ENCODE assay signal across 9 cellular contexts in the genomic region with DNA sequence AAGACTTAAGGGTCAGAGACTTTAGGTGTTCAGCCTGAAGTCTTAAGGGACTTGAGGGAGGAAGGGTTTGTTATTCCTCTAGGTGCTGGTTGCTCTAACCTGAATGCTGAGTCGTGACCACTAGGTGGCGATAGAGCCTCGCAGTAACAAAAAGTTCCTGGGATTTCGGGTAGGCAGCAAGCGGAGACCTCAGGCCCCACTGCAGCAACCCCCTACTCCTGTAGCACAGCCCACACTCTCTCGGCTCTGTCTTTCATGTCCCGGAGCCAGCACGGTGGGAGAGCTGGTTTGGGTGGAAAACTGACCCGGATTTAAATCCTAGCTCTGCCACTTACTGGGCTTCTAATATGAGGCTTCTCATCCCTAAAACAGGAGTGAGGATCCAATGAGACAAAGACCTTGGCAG.
A peak's percentile ranks its signal among the peaks of the same experiment; 100 is the strongest.
DNase-seq lines count a peak whose midpoint lies in the region; ATAC-seq and TF ChIP-seq lines count a peak whose summit lies in the region.
"Had no signal": no experiment of that assay in that cellular context is flagged by ENCODE, and none has a peak within 500 bp of the region (broad histone marks: within the 10 kb centered on the region; RNA-seq: fewer than 3 reads in every experiment).

No MANE protein-coding gene starts in this region.

- H3K4me1 ChIP-seq in esophagus muscularis mucosa = peaks cover 13 to 35% (median 17%) of the 10 kb centered on the region in 4 donors
- peaks cover 0 to 5% of the 10 kb centered on the region in 2 donors for H3K4me1 ChIP-seq in naive thymus-derived CD4-positive, alpha-beta T cell (ENCODE audit: control insufficient read depth in 2 of 2, insufficient read depth in 2 of 2, low read length in 2 of 2)

- no peaks in the 10 kb centered on the region for H3K9me3 Mint-ChIP-seq in naive thymus-derived CD4-positive, alpha-beta T cell
- H3K9me3 Mint-ChIP-seq in stimulated activated effector memory CD8-positive, alpha-beta T cell treated with anti-CD3 and anti-CD28 coated beads, Interleukin-12 subunit alpha, Interleukin-12 subunit beta, amount 100 ng/mL, for 72 hours = no peaks in the 10 kb centered on the region
- H3K9me3 Mint-ChIP-seq: stimulated activated naive CD8-positive, alpha-beta T cell treated with anti-CD3 and anti-CD28 coated beads, Interleukin-15, Interleukin-2, amounts not matched to agents 100 ng/mL and 50 ng/mL, for 24 hours had no signal

- H3K4me3 Mint-ChIP-seq in naive thymus-derived CD4-positive, alpha-beta T cell = no peak overlapping the region
- H3K4me3 Mint-ChIP-seq in stimulated activated effector memory CD8-positive, alpha-beta T cell treated with anti-CD3 and anti-CD28 coated beads, Interleukin-12 subunit alpha, Interleukin-12 subunit beta, amount 100 ng/mL, for 72 hours = no peak overlapping the region
- H3K4me3 Mint-ChIP-seq: stimulated activated naive CD8-positive, alpha-beta T cell treated with anti-CD3 and anti-CD28 coated beads, Interleukin-15, Interleukin-2, amounts not matched to agents 100 ng/mL and 50 ng/mL, for 24 hours had no signal

- intact Hi-C loops in Right ventricle myocardium inferior (cut with DNase I) (loop anchor here (2.0 to 5.0 kb wide), 2 partner anchors 623 to 903 kb away; partner anchors contain the start of gene SPDL1), cardiac septum (cut with DNase I) (loop anchor here (2.0 kb wide), 1 partner anchor 623 kb away; no protein-coding TSS in a partner anchor), esophagus muscularis mucosa (cut with DNase I) (loop anchor here (5.0 kb wide), 1 partner anchor 308 kb away; no protein-coding TSS in a partner anchor)
- intact Hi-C loops in naive thymus-derived CD4-positive, alpha-beta T cell (cut with micrococcal nuclease) = loop anchor here (1.0 to 5.0 kb wide), 4 partner anchors 67 to 902 kb away; no protein-coding TSS in a partner anchor

- no peaks in the 10 kb centered on the region for H3K36me3 Mint-ChIP-seq in naive thymus-derived CD4-positive, alpha-beta T cell
- H3K36me3 Mint-ChIP-seq in stimulated activated effector memory CD8-positive, alpha-beta T cell treated with anti-CD3 and anti-CD28 coated beads, Interleukin-12 subunit alpha, Interleukin-12 subunit beta, amount 100 ng/mL, for 72 hours = no peaks in the 10 kb centered on the region

- ATAC-seq in Right ventricle myocardium inferior = peak; percentile 41
- ATAC-seq in HG03460 (IDR thresholded peaks at IDR 0.05; ENCODE audit: unreplicated experiment) = peak; percentile 61
- ATAC-seq in naive thymus-derived CD4-positive, alpha-beta T cell = peak; percentile 55
- peak; percentile 31 for ATAC-seq in stimulated activated effector memory CD8-positive, alpha-beta T cell treated with anti-CD3 and anti-CD28 coated beads, Interleukin-12 subunit alpha, Interleukin-12 subunit beta, amount 100 ng/mL, for 72 hours

- H3K36me3 ChIP-seq in esophagus muscularis mucosa = peaks cover 0 to 22% (median 6%) of the 10 kb centered on the region in 4 donors
- no peaks in the 10 kb centered on the region for H3K36me3 ChIP-seq in naive thymus-derived CD4-positive, alpha-beta T cell (ENCODE audit: control insufficient read depth in 2 of 3, insufficient read depth in 3 of 3, low read length in 3 of 3)

- no peak overlapping the region for H3K27ac Mint-ChIP-seq in naive thymus-derived CD4-positive, alpha-beta T cell
- no peak overlapping the region for H3K27ac Mint-ChIP-seq in stimulated activated effector memory CD8-positive, alpha-beta T cell treated with anti-CD3 and anti-CD28 coated beads, Interleukin-12 subunit alpha, Interleukin-12 subunit beta, amount 100 ng/mL, for 72 hours
- H3K27ac Mint-ChIP-seq: stimulated activated naive CD8-positive, alpha-beta T cell treated with anti-CD3 and anti-CD28 coated beads, Interleukin-15, Interleukin-2, amounts not matched to agents 100 ng/mL and 50 ng/mL, for 24 hours had no signal

- H3K27me3 Mint-ChIP-seq in naive thymus-derived CD4-positive, alpha-beta T cell = peaks cover 0 to 6% (median 0%) of the 10 kb centered on the region in 5 donors
- H3K27me3 Mint-ChIP-seq: stimulated activated naive CD8-positive, alpha-beta T cell treated with anti-CD3 and anti-CD28 coated beads, Interleukin-15, Interleukin-2, amounts not matched to agents 100 ng/mL and 50 ng/mL, for 24 hours had no signal

- TF ChIP-seq EP300 in esophagus muscularis mucosa (IDR thresholded peaks at IDR 0.05) = no peak

- H3K4me3 ChIP-seq in esophagus muscularis mucosa = no peak overlapping the region
- no peak overlapping the region for H3K4me3 ChIP-seq in naive thymus-derived CD4-positive, alpha-beta T cell (ENCODE audit: low read length)

- no peak overlapping the region for H3K27ac ChIP-seq in esophagus muscularis mucosa (replicated peaks in 1 of 4)
- H3K27ac ChIP-seq in naive thymus-derived CD4-positive, alpha-beta T cell (ENCODE audit: low read depth, low read length) = no peak overlapping the region

- POLR2A ChIA-PET in naive thymus-derived CD4-positive, alpha-beta T cell (lab: Charles Lee) = no interaction called here

- DNase-seq in Right ventricle myocardium inferior (ENCODE audit: missing footprints) = peak; percentile 73
- DNase-seq in cardiac septum (ENCODE audit: low spot score) = no peak
- DNase-seq in NCI-H82 (lab: John Stamatoyannopoulos, UW) = peak; percentile 88
- DNase-seq in activated T-cell treated with anti-CD3 and anti-CD28 coated beads for 24 hours (ENCODE audit: low read depth) = peak; percentile 44
- DNase-seq in esophagus muscularis mucosa (ENCODE audit: extremely low spot score) = no peak
- DNase-seq in naive thymus-derived CD4-positive, alpha-beta T cell = peak; percentile 11 to 59 (median 47)
- peak; percentile 36 to 65 for DNase-seq in stimulated activated effector memory CD8-positive, alpha-beta T cell treated with anti-CD3 and anti-CD28 coated beads, Interleukin-12 subunit alpha, Interleukin-12 subunit beta, amount 100 ng/mL, for 72 hours (ENCODE audit: low spot score in 2 of 2)

- 4% methylated on average over 4 of the region's 9 CpGs for WGBS in esophagus muscularis mucosa

- peak; percentile 74 to 93 (median 84) for TF ChIP-seq CTCF in esophagus muscularis mucosa (IDR thresholded peaks at IDR 0.05)

- H3K27me3 ChIP-seq in esophagus muscularis mucosa = no peaks in the 10 kb centered on the region
- no peaks in the 10 kb centered on the region for H3K27me3 ChIP-seq in naive thymus-derived CD4-positive, alpha-beta T cell (ENCODE audit: control insufficient read depth in 2 of 2, insufficient read depth in 2 of 2, low read length in 2 of 2)

- H3K9me3 ChIP-seq in esophagus muscularis mucosa = no peaks in the 10 kb centered on the region
- no peaks in the 10 kb centered on the region for H3K9me3 ChIP-seq in naive thymus-derived CD4-positive, alpha-beta T cell (ENCODE audit: control insufficient read depth in 2 of 3, low read length in 3 of 3)

- CTCF ChIA-PET in naive thymus-derived CD4-positive, alpha-beta T cell (lab: Charles Lee) = interaction anchor here (1.2 to 3.2 kb wide), 2 partner anchors 308 to 902 kb away, joined by 3 to 12 read pairs; no protein-coding TSS in a partner anchor

- no peak for TF ChIP-seq POLR2A in esophagus muscularis mucosa (IDR thresholded peaks at IDR 0.05; ENCODE audit: low read depth)

- H3K4me1 Mint-ChIP-seq in naive thymus-derived CD4-positive, alpha-beta T cell = peaks cover 6 to 20% (median 14%) of the 10 kb centered on the region in 7 donors
- peaks cover 6% of the 10 kb centered on the region for H3K4me1 Mint-ChIP-seq in stimulated activated effector memory CD8-positive, alpha-beta T cell treated with anti-CD3 and anti-CD28 coated beads, Interleukin-12 subunit alpha, Interleukin-12 subunit beta, amount 100 ng/mL, for 72 hours

Comparison
In these comparisons a context has a peak if more than half of its experiments do, and no peak if none do; other contexts are left out.
1. DNase-seq: peak in Right ventricle myocardium inferior (single experiment), NCI-H82 (single experiment), activated T-cell treated with anti-CD3 and anti-CD28 coated beads for 24 hours (single experiment), naive thymus-derived CD4-positive, alpha-beta T cell (9 of 9) and stimulated activated effector memory CD8-positive, alpha-beta T cell treated with anti-CD3 and anti-CD28 coated beads, Interleukin-12 subunit alpha, Interleukin-12 subunit beta, amount 100 ng/mL, for 72 hours (2 of 2); none in cardiac septum (single experiment) and esophagus muscularis mucosa (single experiment).
2. Peak in every context shown above with its lines, with median percentiles within 50 percentile points of each other: ATAC-seq.